In genomic region chr14:49461529-49462401, GRCh38 we compare ENCODE assay signal across 9 cellular contexts.
DNase-seq lines count a peak whose midpoint lies in the region; ATAC-seq and TF ChIP-seq lines count a peak whose summit lies in the region.
"Had no signal": no experiment of that assay in that cellular context is flagged by ENCODE, and none has a peak within 500 bp of the region (broad histone marks: within the 10 kb centered on the region; RNA-seq: fewer than 3 reads in every experiment).

No MANE protein-coding gene starts in this region.

- no peaks in the 10 kb centered on the region for H3K9me3 Mint-ChIP-seq in CD8-positive, alpha-beta T cell
- H3K9me3 Mint-ChIP-seq in endothelial cell (ENCODE audit: unreplicated experiment) = no peaks in the 10 kb centered on the region
- no peaks in the 10 kb centered on the region for H3K9me3 Mint-ChIP-seq in nephron
- H3K9me3 Mint-ChIP-seq: activated naive CD4-positive, alpha-beta T cell treated with anti-CD3 and anti-CD28 coated beads, Interleukin-2, amount 50 U/mL, for 24 hours had no signal

- in situ Hi-C loops in transverse colon (cut with MboI; ENCODE audit: low pct_ligation_motif_present in 1 of 4, low pct_unique_long_range_greater_than_20kb in 1 of 4, low sequenced_read_pairs in 3 of 4) = no loop called here

- H3K36me3 Mint-ChIP-seq in CD8-positive, alpha-beta T cell = no peaks in the 10 kb centered on the region
- H3K36me3 Mint-ChIP-seq in endothelial cell (ENCODE audit: low read depth, unreplicated experiment) = no peaks in the 10 kb centered on the region
- no peaks in the 10 kb centered on the region for H3K36me3 Mint-ChIP-seq in nephron (ENCODE audit: low read depth)
- H3K36me3 Mint-ChIP-seq: activated naive CD4-positive, alpha-beta T cell treated with anti-CD3 and anti-CD28 coated beads, Interleukin-2, amount 50 U/mL, for 24 hours had no signal

- no peak overlapping the region for H3K27ac Mint-ChIP-seq in CD8-positive, alpha-beta T cell
- H3K27ac Mint-ChIP-seq in endothelial cell (ENCODE audit: unreplicated experiment) = no peak overlapping the region
- no peak overlapping the region for H3K27ac Mint-ChIP-seq in nephron
- H3K27ac Mint-ChIP-seq: activated naive CD4-positive, alpha-beta T cell treated with anti-CD3 and anti-CD28 coated beads, Interleukin-2, amount 50 U/mL, for 24 hours had no signal

- no peak overlapping the region for H3K4me3 ChIP-seq in CD8-positive, alpha-beta T cell (ENCODE audit: low read depth, low read length)
- no peak overlapping the region for H3K4me3 ChIP-seq in transverse colon

- no peak for TF ChIP-seq EP300 in transverse colon (IDR thresholded peaks at IDR 0.05; ENCODE audit: low read depth)

- H3K27me3 ChIP-seq in CD8-positive, alpha-beta T cell (ENCODE audit: insufficient read depth, low read length) = no peaks in the 10 kb centered on the region
- H3K27me3 ChIP-seq in transverse colon = no peaks in the 10 kb centered on the region

- H3K27ac ChIP-seq in CD8-positive, alpha-beta T cell (ENCODE audit: low read depth, low read length) = no peak overlapping the region
- no peak overlapping the region for H3K27ac ChIP-seq in transverse colon

- no peak for TF ChIP-seq POLR2A in transverse colon (IDR thresholded peaks at IDR 0.05)

- peaks cover 3% of the 10 kb centered on the region for H3K27me3 Mint-ChIP-seq in CD8-positive, alpha-beta T cell (ENCODE audit: low read depth)
- H3K27me3 Mint-ChIP-seq in endothelial cell (ENCODE audit: unreplicated experiment) = no peaks in the 10 kb centered on the region
- no peaks in the 10 kb centered on the region for H3K27me3 Mint-ChIP-seq in nephron (ENCODE audit: low read depth)
- H3K27me3 Mint-ChIP-seq: activated naive CD4-positive, alpha-beta T cell treated with anti-CD3 and anti-CD28 coated beads, Interleukin-2, amount 50 U/mL, for 24 hours had no signal

- H3K36me3 ChIP-seq in CD8-positive, alpha-beta T cell (ENCODE audit: insufficient read depth, low read length) = no peaks in the 10 kb centered on the region
- no peaks in the 10 kb centered on the region for H3K36me3 ChIP-seq in transverse colon

- H3K4me1 Mint-ChIP-seq in CD8-positive, alpha-beta T cell (ENCODE audit: low read depth) = no peaks in the 10 kb centered on the region
- H3K4me1 Mint-ChIP-seq in endothelial cell (ENCODE audit: unreplicated experiment) = peaks cover 7% of the 10 kb centered on the region
- H3K4me1 Mint-ChIP-seq in nephron = no peaks in the 10 kb centered on the region
- H3K4me1 Mint-ChIP-seq: activated naive CD4-positive, alpha-beta T cell treated with anti-CD3 and anti-CD28 coated beads, Interleukin-2, amount 50 U/mL, for 24 hours had no signal

- peak in 6 of 7 experiments; percentile 39 to 60 (median 52) for DNase-seq in CD8-positive, alpha-beta T cell
- peak; percentile 47 for DNase-seq in NCI-H345 (lab: John Stamatoyannopoulos, UW)
- peak; percentile 33 for DNase-seq in activated CD4-positive, CD25-positive, alpha-beta regulatory T cell treated with anti-CD3 and anti-CD28 coated beads, Interleukin-2, amount 50 U/mL, for 72 hours
- DNase-seq in endothelial cell (ENCODE audit: low spot score) = peak; percentile 59
- DNase-seq in transverse colon = peak; percentile 62

- intact Hi-C loops in CD8-positive, alpha-beta T cell (cut with DNase I, micrococcal nuclease) = loop anchor here (1.0 to 10.0 kb wide), 6 partner anchors 35 to 391 kb away; partner anchors contain the start of genes RPS29 (in 2 of the 2) and NEMF (in 1 of the 2)
- intact Hi-C loops in transverse colon (cut with DNase I; ENCODE audit: low total_unique reads) = no loop called here

- H3K4me1 ChIP-seq in CD8-positive, alpha-beta T cell (ENCODE audit: insufficient read depth, low read length) = no peaks in the 10 kb centered on the region
- H3K4me1 ChIP-seq in transverse colon = peaks cover 0 to 16% (median 6%) of the 10 kb centered on the region in 4 donors

- POLR2A ChIA-PET in CD8-positive, alpha-beta T cell (lab: Charles Lee) = interaction anchor here (1.1 to 1.6 kb wide), 4 partner anchors 122 to 172 kb away, joined by 3 to 6 read pairs (median 3); partner anchors contain the start of genes MGAT2, RPL36AL and RPS29

- 4 to 5% methylated on average over 2 of the region's 2 CpGs for WGBS in transverse colon (ENCODE audit: low coverage in 1 of 2), 2 donors

- peak; percentile 78 for TF ChIP-seq CTCF in CD8-positive, alpha-beta T cell (IDR thresholded peaks at IDR 0.05)
- TF ChIP-seq CTCF in endothelial cell (IDR thresholded peaks at IDR 0.05; ENCODE audit: unreplicated experiment) (peak; percentile 68), nephron (IDR thresholded peaks at IDR 0.05; ENCODE audit: unreplicated experiment in 3 of 3) (peak; percentile 52 to 71 (median 55)), transverse colon (IDR thresholded peaks at IDR 0.05) (peak; percentile 62 to 75 (median 69))

- CTCF ChIA-PET in CD8-positive, alpha-beta T cell (lab: Charles Lee) = interaction anchor here (0.5 to 4.2 kb wide), 20 partner anchors 9 to 391 kb away, joined by 3 to 34 read pairs (median 5); partner anchors contain the start of genes KLHDC1, MGAT2, NEMF and RPL36AL

- no peaks in the 10 kb centered on the region for H3K9me3 ChIP-seq in CD8-positive, alpha-beta T cell (ENCODE audit: low read length)
- H3K9me3 ChIP-seq in transverse colon = no peaks in the 10 kb centered on the region

- no peak overlapping the region for H3K4me3 Mint-ChIP-seq in CD8-positive, alpha-beta T cell
- H3K4me3 Mint-ChIP-seq in endothelial cell (ENCODE audit: unreplicated experiment) = no peak overlapping the region
- no peak overlapping the region for H3K4me3 Mint-ChIP-seq in nephron
- H3K4me3 Mint-ChIP-seq: activated naive CD4-positive, alpha-beta T cell treated with anti-CD3 and anti-CD28 coated beads, Interleukin-2, amount 50 U/mL, for 24 hours had no signal

- peak; percentile 87 for ATAC-seq in CD8-positive, alpha-beta T cell
- peak; percentile 96 for ATAC-seq in GM18909 (IDR thresholded peaks at IDR 0.05; ENCODE audit: poor library complexity, unreplicated experiment)
- peak; percentile 83 for ATAC-seq in HG03103 (IDR thresholded peaks at IDR 0.05; ENCODE audit: low read depth, unreplicated experiment)
